8 cellular contexts compared by ENCODE assay signal in the genomic region with DNA sequence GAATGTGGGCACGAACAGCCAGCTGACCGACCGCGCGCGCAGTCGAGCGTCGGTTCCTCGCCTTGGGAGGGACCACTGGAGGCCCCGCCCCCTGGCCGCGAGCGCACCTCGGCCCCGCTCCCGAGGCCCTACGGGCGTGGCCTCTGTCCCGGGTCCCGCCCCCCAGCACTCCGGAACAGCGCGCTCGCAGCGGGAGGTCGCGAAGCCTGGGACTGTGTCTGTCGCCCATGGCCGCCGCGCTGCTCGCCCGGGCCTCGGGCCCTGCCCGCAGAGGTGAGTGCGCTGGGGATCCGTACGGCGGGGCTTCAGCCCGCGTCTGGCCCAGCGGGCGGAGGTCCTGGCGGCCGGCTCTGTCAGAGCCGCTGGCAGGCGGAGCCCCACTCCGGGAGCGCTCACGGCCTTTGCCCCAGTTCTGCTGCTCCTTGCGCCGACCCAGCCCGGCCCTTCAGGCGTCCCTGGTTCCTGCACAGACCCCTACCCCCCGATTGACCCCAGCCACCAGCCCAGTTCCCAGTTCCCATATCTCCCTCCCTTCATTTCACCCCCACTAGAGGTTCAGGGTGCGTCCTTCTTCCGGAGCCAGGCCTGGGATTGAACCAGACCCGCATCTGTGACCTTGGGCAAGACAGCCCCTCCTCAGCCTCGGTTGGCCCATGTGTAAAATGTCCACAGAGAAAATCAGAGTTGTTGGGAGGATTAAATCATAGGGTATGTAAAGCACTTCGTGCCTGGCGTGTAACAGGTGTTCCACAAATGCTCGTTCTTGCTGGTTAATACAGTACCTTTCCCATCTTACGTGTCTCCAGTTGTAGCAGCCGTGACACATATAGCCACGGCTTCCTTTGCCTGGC. TPM values are rescaled to one million over a fixed set of nuclear protein-coding genes. Genes with fewer than 3 reads are reported as not detected.
A peak's percentile ranks its signal among the peaks of the same experiment; 100 is the strongest.
DNase-seq lines count a peak whose midpoint lies in the region; ATAC-seq and TF ChIP-seq lines count a peak whose summit lies in the region.

A gene with protein sequence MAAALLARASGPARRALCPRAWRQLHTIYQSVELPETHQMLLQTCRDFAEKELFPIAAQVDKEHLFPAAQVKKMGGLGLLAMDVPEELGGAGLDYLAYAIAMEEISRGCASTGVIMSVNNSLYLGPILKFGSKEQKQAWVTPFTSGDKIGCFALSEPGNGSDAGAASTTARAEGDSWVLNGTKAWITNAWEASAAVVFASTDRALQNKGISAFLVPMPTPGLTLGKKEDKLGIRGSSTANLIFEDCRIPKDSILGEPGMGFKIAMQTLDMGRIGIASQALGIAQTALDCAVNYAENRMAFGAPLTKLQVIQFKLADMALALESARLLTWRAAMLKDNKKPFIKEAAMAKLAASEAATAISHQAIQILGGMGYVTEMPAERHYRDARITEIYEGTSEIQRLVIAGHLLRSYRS (plus strand): TSS at position 168 of the 851 bp plus-strand sequence. CDS start 60 bp downstream, at position 228.

- DNase-seq in NCI-H69 (lab: John Stamatoyannopoulos, UW), result peak; percentile 96
- DNase-seq in activated CD4-positive, alpha-beta T cell treated with anti-CD3 and anti-CD28 coated beads, Interleukin-2, amount 50 U/mL, for 4 hours, result peak; percentile 83
- peak; percentile 66 to 89 (median 79) for DNase-seq in dorsolateral prefrontal cortex
- peak; percentile 76 to 97 for DNase-seq in lower leg skin (ENCODE audit: low spot score in 2 of 2)
- peak; percentile 84 to 94 for DNase-seq in stimulated activated CD4-positive, alpha-beta T cell treated with anti-CD3 and anti-CD28 coated beads, Interleukin-4, amount 100 ng/mL, for 4 hours

- peak within 1 kb of the TSS; percentile 56 to 82 (median 69); a peak in 21 of 22 replicates for H3K27ac ChIP-seq in BLaER1 treated with 17β-estradiol and CSF1 and Interleukin-3, amounts not matched to agents 10 nM and 100 nM
- H3K27ac ChIP-seq in dorsolateral prefrontal cortex, result peak within 1 kb of the TSS in 57 of 59 donors; percentile 14 to 86 (median 71)

- TF ChIP-seq POLR2A in lower leg skin (IDR thresholded peaks at IDR 0.05), result no peak

- no peaks in the 10 kb centered on the region for H3K9me3 ChIP-seq in BLaER1 treated with 17β-estradiol and CSF1 and Interleukin-3, amounts not matched to agents 10 nM and 100 nM (replicated peaks in 1 of 11)

- peak within 1 kb of the TSS; percentile 81 to 97 (median 94) for H3K4me2 ChIP-seq in BLaER1 treated with 17β-estradiol and CSF1 and Interleukin-3, amounts not matched to agents 10 nM and 100 nM

- peaks cover 0 to 36% (median 23%) of the 10 kb centered on the region in 11 experiments; a peak in 17 of 22 replicates for H4K20me1 ChIP-seq in BLaER1 treated with 17β-estradiol and CSF1 and Interleukin-3, amounts not matched to agents 10 nM and 100 nM

- peak within 1 kb of the TSS; percentile 75 to 87 (median 83) for H3K9ac ChIP-seq in BLaER1 treated with 17β-estradiol and CSF1 and Interleukin-3, amounts not matched to agents 10 nM and 100 nM

- peak; percentile 96 for ATAC-seq in GM19324 (IDR thresholded peaks at IDR 0.05; ENCODE audit: low FRiP score, unreplicated experiment)
- peak; percentile 86 for ATAC-seq in HG03457 (IDR thresholded peaks at IDR 0.05; ENCODE audit: unreplicated experiment)

- H3K27me3 ChIP-seq in BLaER1 treated with 17β-estradiol and CSF1 and Interleukin-3, amounts not matched to agents 10 nM and 100 nM, result no peaks in the 10 kb centered on the region
- no peaks in the 10 kb centered on the region for H3K27me3 ChIP-seq in dorsolateral prefrontal cortex

- H3K4me3 ChIP-seq in BLaER1 treated with 17β-estradiol and CSF1 and Interleukin-3, amounts not matched to agents 10 nM and 100 nM, result peak within 1 kb of the TSS; percentile 61 to 78 (median 68)
- peak within 1 kb of the TSS; percentile 59 to 88 (median 78) for H3K4me3 ChIP-seq in dorsolateral prefrontal cortex
- H3K4me3 ChIP-seq in lower leg skin (ENCODE audit: low read depth, poor library complexity, severe bottlenecking), result peak within 1 kb of the TSS; percentile 35

- TF ChIP-seq CTCF in dorsolateral prefrontal cortex (IDR thresholded peaks at IDR 0.05 in 54 of 56, conservative IDR thresholded peaks at IDR 0.05 in 2 of 56; ENCODE audit: low read depth in 1 of 56, partially characterized antibody in 56 of 56) (peak in 37 of 56 donors; percentile 8 to 62 (median 29)), lower leg skin (IDR thresholded peaks at IDR 0.05) (no peak)

- H3K4me1 ChIP-seq in BLaER1 treated with 17β-estradiol and CSF1 and Interleukin-3, amounts not matched to agents 10 nM and 100 nM, result peaks cover 16 to 38% (median 36%) of the 10 kb centered on the region in 10 experiments

- WGBS in lower leg skin, 2 donors, result 5 to 14% methylated on average over 20 to 56 of the region's 66 CpGs

- intact Hi-C loops in dorsolateral prefrontal cortex (cut with DNase I) (loop anchor here (5.0 to 10.0 kb wide), 4 partner anchors 39 to 179 kb away; a partner anchor contains a TSS), lower leg skin (cut with DNase I; ENCODE audit: low total_unique reads) (no loop called here)

- peaks cover 37 to 76% (median 65%) of the 10 kb centered on the region in 11 experiments for H3K36me3 ChIP-seq in BLaER1 treated with 17β-estradiol and CSF1 and Interleukin-3, amounts not matched to agents 10 nM and 100 nM

RNA-seq across cellular contexts. Expression of the gene that starts here (rescaled TPM):
- total RNA-seq in dorsolateral prefrontal cortex (10 to 100 TPM in 107 of 120 experiments, 1 to 10 TPM in 13; 6.5 to 27.7 (median 14.2) TPM), lower leg skin (10 to 100 TPM; 21.3 to 37.1 (median 29.1) TPM)

Comparison
In these comparisons a context has a peak if more than half of its experiments do, and no peak if none do; other contexts are left out.
1. Peak in every context shown above with its lines: DNase-seq, ATAC-seq, H3K4me3 ChIP-seq and H3K27ac ChIP-seq.
2. CTCF ChIP-seq: peak in dorsolateral prefrontal cortex (37 of 56); none in lower leg skin (0 of 3).